20 cellular contexts compared by ENCODE assay signal in genomic region chr6:13918686-13919085, GRCh38. TPM values are rescaled to one million over a fixed set of nuclear protein-coding genes. Genes with fewer than 3 reads are reported as not detected.
DNase-seq lines count a peak whose midpoint lies in the region; ATAC-seq, FAIRE-seq and TF ChIP-seq lines count a peak whose summit lies in the region.
"Had no signal": no experiment of that assay in that cellular context is flagged by ENCODE, and none has a peak within 500 bp of the region (broad histone marks: within the 10 kb centered on the region; RNA-seq: fewer than 3 reads in every experiment).

No MANE protein-coding gene starts in this region.

- no peaks in the 10 kb centered on the region for H3K9me1 ChIP-seq in K562 (ENCODE audit: control insufficient read depth, insufficient read depth, low read length)

- H3K27me3 ChIP-seq in K562 (ENCODE audit: control insufficient read depth in 2 of 2, insufficient read depth in 2 of 2, low read length in 2 of 2) (no peaks in the 10 kb centered on the region), body of pancreas (peaks cover 0 to 7% of the 10 kb centered on the region in 2 donors)

- H3K36me3 ChIP-seq in K562 (ENCODE audit: control insufficient read depth, insufficient read depth, low read length) (no peaks in the 10 kb centered on the region), body of pancreas (replicated peaks in 1 of 2; ENCODE audit: insufficient read depth in 1 of 2, low read depth in 2 of 2) (no peaks in the 10 kb centered on the region)
- H3K36me3 ChIP-seq: BLaER1, HAP-1 had no signal

- no peak for TF ChIP-seq RAD21 in K562 (CRISPR knock-in tag; conservative IDR thresholded peaks at IDR 0.05 in 1 of 2, IDR thresholded peaks at IDR 0.05 in 1 of 2)

- peak; percentile 33 for DNase-seq in NCI-H748 (lab: John Stamatoyannopoulos, UW; ENCODE audit: unreplicated experiment)
- no peak for DNase-seq in NCI-H748 treated with DMSO at 0.1 percent for 48 hours (lab: John Stamatoyannopoulos, UW)
- DNase-seq in NCI-H510A treated with DMSO at 0.1 percent for 48 hours (lab: John Stamatoyannopoulos, UW) = peak; percentile 72
- no peak for DNase-seq in K562 (ENCODE audit: extremely low read depth in 1 of 4, low spot score in 3 of 4)
- no peak for DNase-seq in HuH-7.5 (ENCODE audit: low spot score)
- DNase-seq in body of pancreas = no peak
- DNase-seq: 8988T; CD4-positive, alpha-beta memory T cell; DMS153; DND-41; EL; GM23248 had no signal

- CTCF ChIA-PET in K562 (lab: Yijun Ruan, JAX; ENCODE audit: low intra/inter-chr PET ratio) = no interaction called here

- TF ChIP-seq POLR2A in K562 (conservative IDR thresholded peaks at IDR 0.05) = no peak
- TF ChIP-seq POLR2A in body of pancreas (IDR thresholded peaks at IDR 0.05) = no peak

- POLR2A ChIA-PET in K562 (lab: Yijun Ruan, JAX) = interaction anchor here (0.6 to 1.9 kb wide), 4 partner anchors 10 to 539 kb away, joined by 3 to 6 read pairs (median 4); no protein-coding TSS in a partner anchor

- TF ChIP-seq EP300 in K562 (IDR thresholded peaks at IDR 0.05; ENCODE audit: low read length) = no peak

- FAIRE-seq in K562 (lab: Jason Lieb, UNC) = no peak
- FAIRE-seq: GM12878, GM19239 had no signal

- H4K20me1 ChIP-seq in K562 (replicated peaks; ENCODE audit: control insufficient read depth, insufficient read depth, low read length) = no peaks in the 10 kb centered on the region
- H4K20me1 ChIP-seq: BLaER1 had no signal

- H3K79me2 ChIP-seq in K562 (ENCODE audit: control insufficient read depth, insufficient read depth, low read length) = no peaks in the 10 kb centered on the region

- WGBS in K562 (ENCODE audit: insufficient coverage, low coverage, missing lambda C conversion rate) = 57% methylated on average over 2 of the region's 2 CpGs
- 90 to 95% methylated on average over 2 of the region's 2 CpGs for WGBS in body of pancreas, 2 donors

- ATAC-seq in K562 = no peak
- no peak for ATAC-seq in GM18519 (IDR thresholded peaks at IDR 0.05; ENCODE audit: low FRiP score, unreplicated experiment)
- no peak for ATAC-seq in body of pancreas
- ATAC-seq: GM12878 had no signal

- in situ Hi-C loops in K562 (cut with MboI) = no loop called here

- H2AFZ ChIP-seq in K562 (ENCODE audit: low read depth, low read length) = no peak overlapping the region
- H2AFZ ChIP-seq: GM23248 had no signal

- BruUV-seq in K562 (replicated peaks; lab: Mats Ljungman, UMichigan) = no TSS peak

- intact Hi-C loops in K562 (cut with micrococcal nuclease) = no loop called here
- intact Hi-C loops in body of pancreas (cut with DNase I) = loop anchor here (10.0 kb wide), 1 partner anchor 146 kb away; no protein-coding TSS in a partner anchor

- H3K4me3 ChIP-seq in K562 (no peak overlapping the region), body of pancreas (no peak overlapping the region)
- H3K4me3 ChIP-seq: BLaER1, GM12878, GM23248, HAP-1 had no signal

- no peak for TF ChIP-seq CTCF in K562 (IDR thresholded peaks at IDR 0.05 in 2 of 3, conservative IDR thresholded peaks at IDR 0.05 in 1 of 3; ENCODE audit: insufficient read depth in 2 of 3, low read depth in 1 of 3, low read length in 3 of 3)
- no peak for TF ChIP-seq CTCF in body of pancreas (IDR thresholded peaks at IDR 0.05)

- H3K4me1 ChIP-seq in K562 (replicated peaks in 1 of 2; ENCODE audit: control insufficient read depth in 2 of 2, insufficient read depth in 2 of 2, low read length in 2 of 2) = peaks cover 12 to 69% of the 10 kb centered on the region in 2 experiments
- H3K4me1 ChIP-seq in body of pancreas = peaks cover 4% of the 10 kb centered on the region

- no peak overlapping the region for H3K4me2 ChIP-seq in K562 (ENCODE audit: insufficient read depth, low read length)
- H3K4me2 ChIP-seq: BLaER1 had no signal

- H3K9me3 ChIP-seq in K562 (replicated peaks; ENCODE audit: control insufficient read depth, insufficient read depth, low read depth, low read length) (no peaks in the 10 kb centered on the region), body of pancreas (no peaks in the 10 kb centered on the region)
- H3K9me3 ChIP-seq: BLaER1, HAP-1 had no signal

- H3K27ac ChIP-seq in K562 (ENCODE audit: extremely low read depth, low read depth, low read length) (no peak overlapping the region), body of pancreas (no peak overlapping the region)
- H3K27ac ChIP-seq: BLaER1, GM23248, HL-60 had no signal

- no peak overlapping the region for H3K9ac ChIP-seq in K562 (ENCODE audit: insufficient read depth in 1 of 2, low read depth in 2 of 2, low read length in 2 of 2)
- H3K9ac ChIP-seq: BLaER1, GM23248 had no signal

TF ChIP-seq in K562, 482 proteins besides CTCF, POLR2A, EP300 and RAD21:
- TF ChIP-seq ZNF217 (CRISPR knock-in tag; IDR thresholded peaks at IDR 0.05) (no peak), ZNF316 (IDR thresholded peaks at IDR 0.05) (peak; percentile 38), ZNF408 (CRISPR knock-in tag; IDR thresholded peaks at IDR 0.05; ENCODE audit: low read depth) (no peak), TCF7L2 (IDR thresholded peaks at IDR 0.05; ENCODE audit: low read depth, low read length) (no peak), CBFA2T3 (IDR thresholded peaks at IDR 0.05) (peak; percentile 41; the same call in 1 of the 2 replicates), SNAPC5 (CRISPR knock-in tag; IDR thresholded peaks at IDR 0.05) (no peak)

RNA-seq across cellular contexts. Expression of gene RNF182, which starts 6.1 kb away (rescaled TPM):
- 15.1 and 19.5 TPM in 2 replicates for total RNA-seq in K562 (2011; cell fraction: chromatin; rRNA removed; ENCODE audit: low replicate concordance)
- total RNA-seq in K562 (2011; cell fraction: nucleolus; rRNA removed) = 6.7 and 7.6 TPM in 2 replicates
- total RNA-seq in K562 (2011; cell fraction: nucleoplasm; rRNA removed) = 11.6 and 19.6 TPM in 2 replicates
- 13.4 and 15.2 TPM in 2 replicates for total RNA-seq in K562 (2014; rRNA removed)
- total RNA-seq in K562 (2014; rRNA removed; fragmentation: Illumina TruSeq; extraction: Trizol) = 21.3 and 25.3 TPM in 2 replicates
- 13.6 and 15.6 TPM in 2 replicates for total RNA-seq in K562 (2015; rRNA removed; fragmentation: Illumina TruSeq; extraction: Trizol)
- 21.3 and 22.8 TPM in 2 replicates for total RNA-seq in K562 (2021)
- polyA plus RNA-seq in K562 (2011; rRNA removed) = 19.7 and 25.2 TPM in 2 replicates
- polyA plus RNA-seq in K562 (2011; cell fraction: cytosol; rRNA removed) = 17.0 TPM in 2 replicates
- polyA plus RNA-seq in K562 (2011; cell fraction: nucleus; rRNA removed) = 22.7 and 25.9 TPM in 2 replicates
- polyA plus RNA-seq in K562 (2012) = 7.3 and 14.1 TPM in 2 replicates
- 21.9 and 22.0 TPM in 2 replicates for polyA plus RNA-seq in K562 (2014; fragmentation: Illumina TruSeq; extraction: Trizol)
- 10 to 100 TPM; 15.7 to 17.5 TPM for polyA plus RNA-seq in K562 (2014; fragmentation: Nextera tagmentation; extraction: Ambion mirVana)
- 12.0 and 12.8 TPM in 2 replicates for polyA plus RNA-seq in K562 (2014; rRNA removed)
- 26.5 and 26.7 TPM in 2 replicates for polyA minus RNA-seq in K562 (2011; rRNA and poly(A)+ RNA removed)
- polyA minus RNA-seq in K562 (2011; cell fraction: cytosol; rRNA and poly(A)+ RNA removed) = 17.8 and 18.7 TPM in 2 replicates
- 9.0 and 13.9 TPM in 2 replicates for polyA minus RNA-seq in K562 (2011; cell fraction: nucleus; rRNA and poly(A)+ RNA removed)
- total RNA-seq in body of pancreas = 1 to 10 TPM in 1 of 2 donors, under 1 TPM in 1; 0.33 to 1.6 TPM
- total RNA-seq: CD4-positive, alpha-beta memory T cell; GM12878 had no signal
- polyA plus RNA-seq: CD14-positive monocyte; CD4-positive, alpha-beta memory T cell; GM12878; IgD-negative memory B cell had no signal

Comparison
In these comparisons a context has a peak if more than half of its experiments do, and no peak if none do; other contexts are left out.
1. DNase-seq: peak in NCI-H748 (single experiment) and NCI-H510A treated with DMSO at 0.1 percent for 48 hours (single experiment); none in NCI-H748 treated with DMSO at 0.1 percent for 48 hours (single experiment), K562 (0 of 4), HuH-7.5 (single experiment) and body of pancreas (0 of 4).